19 cellular contexts compared by ENCODE assay signal in the genomic region with DNA sequence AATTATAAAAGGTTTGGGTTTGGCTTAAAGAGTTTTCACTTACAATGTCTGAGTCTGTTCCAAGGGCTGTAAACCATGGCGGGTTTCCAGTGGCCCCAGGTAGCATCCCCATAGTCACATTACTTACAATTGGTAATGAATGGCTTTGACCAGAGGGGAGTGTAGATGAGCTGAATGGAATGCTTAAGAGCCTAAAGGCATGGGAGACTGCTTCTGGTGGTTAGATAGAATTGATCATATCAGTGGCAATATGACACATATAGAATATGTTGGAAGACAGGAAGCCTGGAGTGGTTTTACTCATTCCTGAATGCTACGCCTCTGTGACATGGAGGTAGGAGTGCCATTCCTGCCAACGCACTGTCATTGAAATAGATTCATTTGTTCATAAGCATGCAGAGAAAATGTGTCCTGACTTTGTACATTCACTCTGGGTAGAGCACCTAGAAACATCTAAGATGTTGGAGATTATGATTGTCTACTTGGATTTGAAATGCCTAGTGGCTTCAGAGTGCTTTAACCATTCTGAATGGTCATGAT.
DNase-seq lines count a peak whose midpoint lies in the region; ATAC-seq, FAIRE-seq and TF ChIP-seq lines count a peak whose summit lies in the region.
"Had no signal": no experiment of that assay in that cellular context is flagged by ENCODE, and none has a peak within 500 bp of the region (broad histone marks: within the 10 kb centered on the region; RNA-seq: fewer than 3 reads in every experiment).

No MANE protein-coding gene starts in this region.

- H3K36me3 ChIP-seq in SK-N-SH (replicated peaks in 1 of 2; ENCODE audit: control insufficient read depth in 1 of 2, insufficient read depth in 2 of 2, low read length in 1 of 2) (no peaks in the 10 kb centered on the region), adipocyte (ENCODE audit: control insufficient read depth, insufficient read depth, low read length, severe bottlenecking) (no peaks in the 10 kb centered on the region), keratinocyte (ENCODE audit: control insufficient read depth in 2 of 2, extremely low read depth in 1 of 2, insufficient read depth in 2 of 2, low read length in 2 of 2) (no peaks in the 10 kb centered on the region), subcutaneous abdominal adipose tissue (ENCODE audit: control insufficient read depth in 5 of 5, insufficient read depth in 5 of 5, low read length in 5 of 5) (no peaks in the 10 kb centered on the region), Karpas-422 (ENCODE audit: insufficient read depth, low read length) (no peaks in the 10 kb centered on the region)
- H3K36me3 ChIP-seq: HAP-1 had no signal

- no peak overlapping the region for H3K4me2 ChIP-seq in SK-N-SH
- H3K4me2 ChIP-seq in keratinocyte (ENCODE audit: control insufficient read depth, extremely low read depth, insufficient read depth, low read depth, low read length): peak overlapping the region; percentile 25
- no peak overlapping the region for H3K4me2 ChIP-seq in Karpas-422 (ENCODE audit: low read depth, low read length, poor library complexity, severe bottlenecking)

- TF ChIP-seq EP300 in SK-N-SH (IDR thresholded peaks at IDR 0.05; ENCODE audit: borderline replicate concordance in 1 of 2, low read depth in 1 of 2, low read length in 1 of 2): no peak

- no peak overlapping the region for H3K27ac ChIP-seq in SK-N-SH (ENCODE audit: low read depth in 2 of 2, low read length in 1 of 2)
- peak overlapping the region; percentile 28 for H3K27ac ChIP-seq in keratinocyte (ENCODE audit: control insufficient read depth, insufficient read depth, low read length)
- H3K27ac ChIP-seq in subcutaneous abdominal adipose tissue (ENCODE audit: low read depth, low read length): peak overlapping the region; percentile 10
- H3K27ac ChIP-seq in Karpas-422 (ENCODE audit: low read length): no peak overlapping the region
- H3K27ac ChIP-seq: 22Rv1 had no signal

- dilution Hi-C loops in keratinocyte (cut with MboI; ENCODE audit: extremely low pct_ligation_motif_present, low sequenced_read_pairs): no loop called here

- no peaks in the 10 kb centered on the region for H3K9me1 ChIP-seq in keratinocyte (ENCODE audit: control insufficient read depth, extremely low read depth, insufficient read depth, low read length)

- no peak for TF ChIP-seq RAD21 in SK-N-SH (IDR thresholded peaks at IDR 0.05; ENCODE audit: low read length)

- H4K20me1 ChIP-seq in SK-N-SH (ENCODE audit: insufficient read depth) (no peaks in the 10 kb centered on the region), keratinocyte (ENCODE audit: control insufficient read depth, extremely low read depth, insufficient read depth, low read length) (no peaks in the 10 kb centered on the region), Karpas-422 (ENCODE audit: insufficient read depth, low read depth, low read length) (no peaks in the 10 kb centered on the region)

- 58% methylated on average over 3 of the region's 3 CpGs for WGBS in SK-N-SH (ENCODE audit: low lambda C conversion rate)

- H3K9me2 ChIP-seq in SK-N-SH (no peaks in the 10 kb centered on the region), Karpas-422 (replicated peaks; ENCODE audit: insufficient read depth, low read length) (no peaks in the 10 kb centered on the region)

- H3K4me1 ChIP-seq in SK-N-SH (ENCODE audit: control insufficient read depth in 1 of 2, insufficient read depth in 2 of 2, low read depth in 1 of 2, low read length in 1 of 2) (peaks cover 20 to 29% of the 10 kb centered on the region in 2 experiments), adipocyte (ENCODE audit: control insufficient read depth, insufficient read depth, low read length) (peaks cover 46% of the 10 kb centered on the region), keratinocyte (ENCODE audit: control insufficient read depth, extremely low read depth, insufficient read depth, low read length) (peaks cover 39% of the 10 kb centered on the region), subcutaneous abdominal adipose tissue (ENCODE audit: control insufficient read depth in 5 of 5, insufficient read depth in 5 of 5, low read length in 5 of 5) (peaks cover 2 to 26% (median 19%) of the 10 kb centered on the region in 5 donors), Karpas-422 (ENCODE audit: low read length) (no peaks in the 10 kb centered on the region)

- H2AFZ ChIP-seq in SK-N-SH (ENCODE audit: low read depth): no peak overlapping the region
- no peak overlapping the region for H2AFZ ChIP-seq in keratinocyte (ENCODE audit: control insufficient read depth, low read length)
- no peak overlapping the region for H2AFZ ChIP-seq in Karpas-422 (ENCODE audit: low read length)

- H3K4me3 ChIP-seq in SK-N-SH (ENCODE audit: low read depth in 2 of 2, low read length in 1 of 2) (no peak overlapping the region), adipocyte (ENCODE audit: low read length) (no peak overlapping the region), keratinocyte (ENCODE audit: control insufficient read depth in 2 of 3, extremely low read depth in 1 of 3, insufficient read depth in 2 of 3, low read depth in 1 of 3, low read length in 3 of 3) (no peak overlapping the region), subcutaneous abdominal adipose tissue (ENCODE audit: low read depth in 1 of 5, low read length in 5 of 5) (no peak overlapping the region), Karpas-422 (ENCODE audit: low read length) (no peak overlapping the region)
- H3K4me3 ChIP-seq: HAP-1 had no signal

- H3K9ac ChIP-seq in SK-N-SH (no peak overlapping the region), adipocyte (ENCODE audit: low read length) (peak overlapping the region; percentile 16), keratinocyte (ENCODE audit: control insufficient read depth, extremely low read depth, insufficient read depth, low read length) (no peak overlapping the region), subcutaneous abdominal adipose tissue (ENCODE audit: low read length in 5 of 5) (no peak overlapping the region), Karpas-422 (ENCODE audit: low read length) (no peak overlapping the region)

- ATAC-seq in SK-N-SH treated with all-trans-retinoic acid at 6 μM for 48 hours (no peak), GM18909 (IDR thresholded peaks at IDR 0.05; ENCODE audit: poor library complexity, unreplicated experiment) (no peak)
- ATAC-seq: Panc1, Right ventricle myocardium inferior had no signal

- H3K27me3 ChIP-seq in SK-N-SH (ENCODE audit: insufficient read depth) (no peaks in the 10 kb centered on the region), adipocyte (replicated peaks; ENCODE audit: control insufficient read depth, insufficient read depth, low read length) (no peaks in the 10 kb centered on the region), keratinocyte (ENCODE audit: control insufficient read depth, extremely low read depth, insufficient read depth, low read length) (no peaks in the 10 kb centered on the region), subcutaneous abdominal adipose tissue (ENCODE audit: control insufficient read depth in 5 of 5, insufficient read depth in 4 of 5, low read length in 5 of 5) (no peaks in the 10 kb centered on the region), Karpas-422 (ENCODE audit: low read length) (no peaks in the 10 kb centered on the region)

- CTCF ChIA-PET in SK-N-SH (lab: Yijun Ruan, JAX): no interaction called here

- no peak for DNase-seq in SK-N-SH
- peak; percentile 15 for DNase-seq in adipocyte (ENCODE audit: low read depth)
- peak; percentile 69 for DNase-seq in keratinocyte (ENCODE audit: low read depth, low spot score)
- DNase-seq in NK-92 (lab: John Stamatoyannopoulos, UW; ENCODE audit: unreplicated experiment): no peak
- DNase-seq in Karpas-422: no peak
- DNase-seq: CD4-positive, alpha-beta T cell; KBM-7; NCI-H1436; NCI-H2081; NCI-H510A; NCI-H82 had no signal

- H3K9me3 ChIP-seq in SK-N-SH (no peaks in the 10 kb centered on the region), adipocyte (ENCODE audit: control insufficient read depth, low read length) (no peaks in the 10 kb centered on the region), keratinocyte (ENCODE audit: control insufficient read depth, low read depth, low read length) (no peaks in the 10 kb centered on the region), subcutaneous abdominal adipose tissue (ENCODE audit: control insufficient read depth in 5 of 5, low read length in 5 of 5) (no peaks in the 10 kb centered on the region), Karpas-422 (ENCODE audit: low read length) (no peaks in the 10 kb centered on the region)
- H3K9me3 ChIP-seq: HAP-1 had no signal

- H3K79me2 ChIP-seq in SK-N-SH (ENCODE audit: insufficient read depth): no peaks in the 10 kb centered on the region
- no peaks in the 10 kb centered on the region for H3K79me2 ChIP-seq in keratinocyte (ENCODE audit: control insufficient read depth, insufficient read depth, low read length)
- H3K79me2 ChIP-seq in Karpas-422 (ENCODE audit: low read length): no peaks in the 10 kb centered on the region

- TF ChIP-seq CTCF in SK-N-SH (IDR thresholded peaks at IDR 0.05) (peak; percentile 10; the same call in 1 of the 2 replicates), keratinocyte (optimal IDR thresholded peaks at IDR 0.05 in 1 of 3, IDR thresholded peaks at IDR 0.05 in 1 of 3, conservative IDR thresholded peaks at IDR 0.05 in 1 of 3; ENCODE audit: extremely low read depth in 1 of 3, insufficient read depth in 2 of 3, low read length in 3 of 3) (peak in 1 of 3 experiments; percentile 8)

- peak; percentile 75 for FAIRE-seq in keratinocyte (lab: Jason Lieb, UNC)
- FAIRE-seq: GM19239 had no signal

- peaks cover 15% of the 10 kb centered on the region for H3F3A ChIP-seq in SK-N-SH (replicated peaks; ENCODE audit: insufficient read depth)

- POLR2A ChIA-PET in SK-N-SH (lab: Yijun Ruan, JAX): no interaction called here

TF ChIP-seq in SK-N-SH, 30 proteins besides CTCF, POLR2A, EP300 and RAD21 (continues in another document):
- no peak for TF ChIP-seq MEF2A (IDR thresholded peaks at IDR 0.05; ENCODE audit: borderline replicate concordance, low read depth)
- no peak for TF ChIP-seq RCOR1 (IDR thresholded peaks at IDR 0.05; ENCODE audit: low read length)

TF ChIP-seq in SK-N-SH treated with all-trans-retinoic acid at 6 μM for 48 hours, 23 proteins besides CTCF, POLR2A, EP300 and RAD21 (continues in another document):
- TF ChIP-seq ZFP3 (CRISPR knock-in tag; IDR thresholded peaks at IDR 0.05) (no peak), GLIS3 (CRISPR knock-in tag; IDR thresholded peaks at IDR 0.05) (no peak), TCF4 (CRISPR knock-in tag; IDR thresholded peaks at IDR 0.05; ENCODE audit: borderline replicate concordance) (no peak), ZNF565 (CRISPR knock-in tag; conservative IDR thresholded peaks at IDR 0.05; ENCODE audit: low read depth) (no peak), ZC3H10 (CRISPR knock-in tag; IDR thresholded peaks at IDR 0.05) (no peak), SNAI2 (CRISPR knock-in tag; IDR thresholded peaks at IDR 0.05) (no peak), BACH2 (CRISPR knock-in tag; IDR thresholded peaks at IDR 0.05; ENCODE audit: borderline replicate concordance) (no peak), ISL1 (CRISPR knock-in tag; IDR thresholded peaks at IDR 0.05) (no peak), ZNF8 (CRISPR knock-in tag; IDR thresholded peaks at IDR 0.05) (no peak)

Comparison
In these comparisons a context has a peak if more than half of its experiments do, and no peak if none do; other contexts are left out.
1. DNase-seq: peak in adipocyte (single experiment) and keratinocyte (single experiment); none in SK-N-SH (single experiment), NK-92 (single experiment) and Karpas-422 (single experiment).
2. H3K27ac ChIP-seq: peak in keratinocyte (single experiment) and subcutaneous abdominal adipose tissue (single experiment); none in SK-N-SH (0 of 2) and Karpas-422 (single experiment).